1 cellular context compared by ENCODE assay signal in the genomic region with DNA sequence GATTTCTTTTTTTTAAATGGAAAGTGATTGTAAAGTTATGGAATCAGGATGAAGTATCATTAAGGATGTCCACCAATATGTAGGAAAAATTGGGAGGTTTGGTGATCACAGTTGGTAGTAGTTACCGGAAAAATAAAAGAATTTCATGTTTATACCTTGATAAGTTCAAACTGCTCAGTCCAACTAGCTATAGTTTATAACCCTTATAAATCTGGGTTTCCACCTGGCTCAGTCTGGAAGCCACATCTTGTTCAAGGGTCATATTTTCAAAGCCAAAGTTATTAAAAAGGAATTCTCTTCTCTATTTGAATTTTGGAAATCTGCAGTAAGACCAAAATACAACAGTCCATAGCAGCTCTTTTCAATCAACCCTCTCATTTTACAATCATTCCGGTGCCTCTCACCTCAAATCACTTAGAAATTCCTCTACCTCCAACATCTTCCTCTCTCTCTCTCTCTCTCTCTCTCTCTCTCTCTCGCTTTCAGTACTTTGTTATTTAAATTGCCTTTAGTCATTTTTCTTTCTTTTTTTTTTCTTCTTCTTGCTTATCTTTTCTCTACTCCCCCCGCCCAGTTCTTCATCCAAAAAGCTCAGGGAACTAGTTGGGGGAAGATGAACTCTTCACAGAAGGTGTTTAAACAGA.
TF ChIP-seq lines count a peak whose summit lies in the region.

No MANE protein-coding gene starts in this region.

TF ChIP-seq in GM23338, 12 proteins besides CTCF, POLR2A, EP300 and RAD21 (continued from another document):
- TF ChIP-seq REST (IDR thresholded peaks at IDR 0.05; ENCODE audit: unreplicated experiment), result no peak
- no peak for TF ChIP-seq EZH2 (IDR thresholded peaks at IDR 0.05; ENCODE audit: low read depth, unreplicated experiment)
- TF ChIP-seq NANOG (IDR thresholded peaks at IDR 0.05; ENCODE audit: borderline replicate concordance), result no peak
- TF ChIP-seq POLR2AphosphoS5 (IDR thresholded peaks at IDR 0.05; ENCODE audit: low read depth), result no peak
